Comparison of ENCODE assay signal across 2 cellular contexts in the genomic region with DNA sequence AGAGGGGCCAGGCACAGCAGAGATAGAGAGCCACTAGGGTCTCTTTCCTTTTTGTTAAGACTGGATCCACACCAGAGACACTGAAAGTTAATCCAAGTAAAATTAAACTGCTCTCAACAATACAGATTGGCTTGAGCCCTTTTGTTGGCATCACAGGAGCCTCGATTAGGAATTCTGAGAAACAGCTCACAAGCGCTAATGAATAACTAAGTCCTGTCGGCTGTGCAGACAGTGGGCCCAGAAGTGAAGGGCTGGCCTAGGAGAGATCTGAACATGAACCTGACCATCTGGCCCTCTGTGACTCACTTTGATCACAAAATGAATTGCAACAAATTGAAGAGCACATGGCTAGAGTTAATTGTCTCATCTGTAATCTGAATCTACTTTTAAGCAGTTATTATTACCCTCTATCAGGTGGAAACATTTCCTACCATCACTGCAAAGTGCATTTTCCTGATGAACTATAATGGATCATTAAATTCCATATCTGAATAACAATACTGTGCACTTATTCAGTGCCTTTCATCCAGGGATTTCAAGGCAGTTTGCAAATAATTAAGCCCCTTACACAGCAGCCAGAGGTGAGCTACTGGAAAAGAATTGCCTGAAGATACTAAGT.
TF ChIP-seq lines count a peak whose summit lies in the region.

No MANE protein-coding gene starts in this region.

TF ChIP-seq in liver, 16 proteins besides CTCF, POLR2A, EP300 and RAD21 (continued from another document):
- TF ChIP-seq, protein P1, sequence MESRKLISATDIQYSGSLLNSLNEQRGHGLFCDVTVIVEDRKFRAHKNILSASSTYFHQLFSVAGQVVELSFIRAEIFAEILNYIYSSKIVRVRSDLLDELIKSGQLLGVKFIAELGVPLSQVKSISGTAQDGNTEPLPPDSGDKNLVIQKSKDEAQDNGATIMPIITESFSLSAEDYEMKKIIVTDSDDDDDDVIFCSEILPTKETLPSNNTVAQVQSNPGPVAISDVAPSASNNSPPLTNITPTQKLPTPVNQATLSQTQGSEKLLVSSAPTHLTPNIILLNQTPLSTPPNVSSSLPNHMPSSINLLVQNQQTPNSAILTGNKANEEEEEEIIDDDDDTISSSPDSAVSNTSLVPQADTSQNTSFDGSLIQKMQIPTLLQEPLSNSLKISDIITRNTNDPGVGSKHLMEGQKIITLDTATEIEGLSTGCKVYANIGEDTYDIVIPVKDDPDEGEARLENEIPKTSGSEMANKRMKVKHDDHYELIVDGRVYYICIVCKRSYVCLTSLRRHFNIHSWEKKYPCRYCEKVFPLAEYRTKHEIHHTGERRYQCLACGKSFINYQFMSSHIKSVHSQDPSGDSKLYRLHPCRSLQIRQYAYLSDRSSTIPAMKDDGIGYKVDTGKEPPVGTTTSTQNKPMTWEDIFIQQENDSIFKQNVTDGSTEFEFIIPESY (IDR thresholded peaks at IDR 0.05), result no peak
- TF ChIP-seq RXRA (IDR thresholded peaks at IDR 0.05) (peak; percentile 10 to 52), YY1 (IDR thresholded peaks at IDR 0.05) (peak; percentile 2), JUND (IDR thresholded peaks at IDR 0.05) (peak in 1 of 2 donors; percentile 33), HNF4A (conservative IDR thresholded peaks at IDR 0.05) (peak; percentile 35 to 41), SP1 (IDR thresholded peaks at IDR 0.05) (peak; percentile 64)
- TF ChIP-seq, protein P2, sequence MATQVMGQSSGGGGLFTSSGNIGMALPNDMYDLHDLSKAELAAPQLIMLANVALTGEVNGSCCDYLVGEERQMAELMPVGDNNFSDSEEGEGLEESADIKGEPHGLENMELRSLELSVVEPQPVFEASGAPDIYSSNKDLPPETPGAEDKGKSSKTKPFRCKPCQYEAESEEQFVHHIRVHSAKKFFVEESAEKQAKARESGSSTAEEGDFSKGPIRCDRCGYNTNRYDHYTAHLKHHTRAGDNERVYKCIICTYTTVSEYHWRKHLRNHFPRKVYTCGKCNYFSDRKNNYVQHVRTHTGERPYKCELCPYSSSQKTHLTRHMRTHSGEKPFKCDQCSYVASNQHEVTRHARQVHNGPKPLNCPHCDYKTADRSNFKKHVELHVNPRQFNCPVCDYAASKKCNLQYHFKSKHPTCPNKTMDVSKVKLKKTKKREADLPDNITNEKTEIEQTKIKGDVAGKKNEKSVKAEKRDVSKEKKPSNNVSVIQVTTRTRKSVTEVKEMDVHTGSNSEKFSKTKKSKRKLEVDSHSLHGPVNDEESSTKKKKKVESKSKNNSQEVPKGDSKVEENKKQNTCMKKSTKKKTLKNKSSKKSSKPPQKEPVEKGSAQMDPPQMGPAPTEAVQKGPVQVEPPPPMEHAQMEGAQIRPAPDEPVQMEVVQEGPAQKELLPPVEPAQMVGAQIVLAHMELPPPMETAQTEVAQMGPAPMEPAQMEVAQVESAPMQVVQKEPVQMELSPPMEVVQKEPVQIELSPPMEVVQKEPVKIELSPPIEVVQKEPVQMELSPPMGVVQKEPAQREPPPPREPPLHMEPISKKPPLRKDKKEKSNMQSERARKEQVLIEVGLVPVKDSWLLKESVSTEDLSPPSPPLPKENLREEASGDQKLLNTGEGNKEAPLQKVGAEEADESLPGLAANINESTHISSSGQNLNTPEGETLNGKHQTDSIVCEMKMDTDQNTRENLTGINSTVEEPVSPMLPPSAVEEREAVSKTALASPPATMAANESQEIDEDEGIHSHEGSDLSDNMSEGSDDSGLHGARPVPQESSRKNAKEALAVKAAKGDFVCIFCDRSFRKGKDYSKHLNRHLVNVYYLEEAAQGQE (IDR thresholded peaks at IDR 0.05), result peak; percentile 33

TF ChIP-seq in HepG2, 621 proteins besides CTCF, POLR2A, EP300 and RAD21 (continued from another document):
- TF ChIP-seq HDAC1 (CRISPR knock-in tag; IDR thresholded peaks at IDR 0.05) (no peak), FOSL2 (CRISPR knock-in tag; IDR thresholded peaks at IDR 0.05) (no peak)
